Comparison of ENCODE assay signal across 19 cellular contexts in genomic region chr11:130762342-130763037, GRCh38.
DNase-seq lines count a peak whose midpoint lies in the region; ATAC-seq and TF ChIP-seq lines count a peak whose summit lies in the region.
"Had no signal": no experiment of that assay in that cellular context is flagged by ENCODE, and none has a peak within 500 bp of the region (broad histone marks: within the 10 kb centered on the region; RNA-seq: fewer than 3 reads in every experiment).

No MANE protein-coding gene starts in this region.

- DNase-seq in NCI-H146 (lab: John Stamatoyannopoulos, UW) (peak; percentile 17), NCI-H146 treated with DMSO at 0.1 percent for 48 hours (lab: John Stamatoyannopoulos, UW; ENCODE audit: unreplicated experiment) (no peak), RWPE2 (ENCODE audit: low spot score) (no peak), kidney tubule cell (ENCODE audit: low spot score) (peak; percentile 60), anterior cingulate cortex (lab: John Stamatoyannopoulos, UW) (no peak), omental fat pad (ENCODE audit: low spot score) (no peak)
- DNase-seq: activated CD8-positive, alpha-beta T cell treated with anti-CD3 and anti-CD28 coated beads, Interleukin-2, amount 10 ng/mL, durations not matched to agents 7 days and 5 days; activated naive CD8-positive, alpha-beta T cell treated with anti-CD3 and anti-CD28 coated beads, Interleukin-2, amount 50 U/mL, for 24 hours; CD4-positive, alpha-beta T cell; effector CD4-positive, alpha-beta T cell; KG1; NCI-H510A; spleen; T-cell; transverse colon had no signal

- no peaks in the 10 kb centered on the region for H3K4me1 ChIP-seq in RWPE2 (ENCODE audit: insufficient read depth, poor library complexity, severe bottlenecking)
- H3K4me1 ChIP-seq: transverse colon had no signal

- TF ChIP-seq CTCF in RWPE2 (IDR thresholded peaks at IDR 0.05; ENCODE audit: poor library complexity, severe bottlenecking) (no peak), omental fat pad (IDR thresholded peaks at IDR 0.05) (no peak)

- no peak overlapping the region for H3K4me3 ChIP-seq in RWPE2 (ENCODE audit: severe bottlenecking)
- H3K4me3 ChIP-seq: spleen, transverse colon had no signal

- no peaks in the 10 kb centered on the region for H3K27me3 ChIP-seq in RWPE2 (ENCODE audit: insufficient read depth, poor library complexity, severe bottlenecking)
- H3K27me3 ChIP-seq: spleen, transverse colon had no signal

- H3K9me3 ChIP-seq in RWPE2 (ENCODE audit: severe bottlenecking), result no peaks in the 10 kb centered on the region
- H3K9me3 ChIP-seq: spleen, transverse colon had no signal

- peak; percentile 58 for ATAC-seq in RWPE2 (ENCODE audit: low read depth)
- no peak for ATAC-seq in omental fat pad (ENCODE audit: low FRiP score)
- ATAC-seq in SK-N-SH treated with all-trans-retinoic acid at 6 μM for 48 hours, result no peak
- no peak for ATAC-seq in GM18909 (IDR thresholded peaks at IDR 0.05; ENCODE audit: poor library complexity, unreplicated experiment)
- ATAC-seq: activated CD8-positive, alpha-beta T cell treated with anti-CD3 and anti-CD28 coated beads, Interleukin-2, amount 10 ng/mL, durations not matched to agents 7 days and 5 days; activated naive CD8-positive, alpha-beta T cell treated with anti-CD3 and anti-CD28 coated beads, Interleukin-2, amount 50 U/mL, for 24 hours; left lobe of liver; stimulated activated memory B cell treated with anti-CD40 and anti-IgM and Interleukin-4, amounts not matched to agents 10 μg/mL and 1 μg/mL and 100 μg/mL, for 72 hours; T-cell had no signal

- H3K27ac ChIP-seq in RWPE2 (ENCODE audit: poor library complexity, severe bottlenecking), result no peak overlapping the region
- H3K27ac ChIP-seq: spleen, transverse colon had no signal

- no peaks in the 10 kb centered on the region for H3K36me3 ChIP-seq in RWPE2 (ENCODE audit: low read depth)
- H3K36me3 ChIP-seq: spleen, transverse colon had no signal

TF ChIP-seq in SK-N-SH treated with all-trans-retinoic acid at 6 μM for 48 hours, 23 proteins besides CTCF, POLR2A, EP300 and RAD21:
- TF ChIP-seq SNAI2 (CRISPR knock-in tag; IDR thresholded peaks at IDR 0.05), result no peak
- TF ChIP-seq ZNF70 (CRISPR knock-in tag; IDR thresholded peaks at IDR 0.05), result no peak
- TF ChIP-seq TSHZ2 (CRISPR knock-in tag; IDR thresholded peaks at IDR 0.05), result no peak
- no peak for TF ChIP-seq POU6F1 (CRISPR knock-in tag; IDR thresholded peaks at IDR 0.05; ENCODE audit: borderline replicate concordance, low read depth)
- TF ChIP-seq CREB5 (CRISPR knock-in tag; IDR thresholded peaks at IDR 0.05; ENCODE audit: low read depth), result no peak
- TF ChIP-seq ARNTL (CRISPR knock-in tag; IDR thresholded peaks at IDR 0.05; ENCODE audit: borderline replicate concordance, low read depth), result no peak
- TF ChIP-seq RARB (CRISPR knock-in tag; IDR thresholded peaks at IDR 0.05), result no peak
- TF ChIP-seq ESRRG (CRISPR knock-in tag; IDR thresholded peaks at IDR 0.05), result no peak

Comparison
In these comparisons a context has a peak if more than half of its experiments do, and no peak if none do; other contexts are left out.
1. DNase-seq: peak in NCI-H146 (single experiment) and kidney tubule cell (single experiment); none in NCI-H146 treated with DMSO at 0.1 percent for 48 hours (single experiment), RWPE2 (single experiment), anterior cingulate cortex (0 of 58) and omental fat pad (single experiment).